ENCODE assay signal across 25 cellular contexts in genomic region chr22:20192972-20193760, GRCh38. TPM values are rescaled to one million over a fixed set of nuclear protein-coding genes. Genes with fewer than 3 reads are reported as not detected.
DNase-seq lines count a peak whose midpoint lies in the region; ATAC-seq, FAIRE-seq and TF ChIP-seq lines count a peak whose summit lies in the region.
"Had no signal": no experiment of that assay in that cellular context is flagged by ENCODE, and none has a peak within 500 bp of the region (broad histone marks: within the 10 kb centered on the region; RNA-seq: fewer than 3 reads in every experiment).

No MANE protein-coding gene starts in this region.

- TF ChIP-seq POLR2A in GM12878 (IDR thresholded peaks at IDR 0.05; ENCODE audit: low read depth, low read length) (no peak), ovary (IDR thresholded peaks at IDR 0.05) (no peak)

- RAD21 ChIA-PET in GM12878 (lab: Charles Lee; ENCODE audit: unreplicated experiment) = interaction anchor here (0.9 to 1.7 kb wide), 4 partner anchors 17 to 93 kb away, joined by 3 to 4 read pairs (median 3); no protein-coding TSS in a partner anchor

- no peaks in the 10 kb centered on the region for H3F3A ChIP-seq in neural progenitor cell (ENCODE audit: low read depth)

- H4K20me1 ChIP-seq in BLaER1 (no peaks in the 10 kb centered on the region), GM12878 (ENCODE audit: control insufficient read depth, insufficient read depth) (no peaks in the 10 kb centered on the region), neural progenitor cell (ENCODE audit: low read depth) (no peaks in the 10 kb centered on the region)

- TF ChIP-seq EP300 in GM12878 (IDR thresholded peaks at IDR 0.05; ENCODE audit: borderline replicate concordance in 1 of 2, control insufficient read depth in 1 of 2, low read depth in 2 of 2, low read length in 2 of 2) (no peak), ovary (IDR thresholded peaks at IDR 0.05) (no peak)

- POLR2A ChIA-PET in HEK293 (lab: Yijun Ruan, JAX) (no interaction called here), GM12878 (lab: Charles Lee) (interaction anchor here (0.6 kb wide), 1 partner anchor 747 kb away, joined by 5 read pairs; no protein-coding TSS in a partner anchor), T-cell (lab: Charles Lee) (no interaction called here)

- H3K4me1 Mint-ChIP-seq in neural progenitor cell (peaks cover 7% of the 10 kb centered on the region), T-cell (no peaks in the 10 kb centered on the region)

- in situ Hi-C loops in GM12878 (cut with MboI) = no loop called here

- H3K4me3 ChIP-seq in BLaER1 (no peak overlapping the region), HEK293 (ENCODE audit: low read depth, low read length) (no peak overlapping the region), GM12878 (no peak overlapping the region), neural progenitor cell (no peak overlapping the region), ovary (no peak overlapping the region)
- H3K4me3 ChIP-seq: GM23248 had no signal

- TF ChIP-seq CTCF in HEK293 (tag by site-specific recombination; IDR thresholded peaks at IDR 0.05) (0 out of 2 replicates have a peak, but pooled peaks have one; percentile 18), GM12878 (IDR thresholded peaks at IDR 0.05 in 2 of 3, conservative IDR thresholded peaks at IDR 0.05 in 1 of 3; ENCODE audit: control insufficient read depth in 2 of 3, extremely low read depth in 1 of 3, insufficient read depth in 1 of 3, low read depth in 3 of 3, low read length in 3 of 3) (no peak), neural progenitor cell (IDR thresholded peaks at IDR 0.05) (no peak), ovary (IDR thresholded peaks at IDR 0.05) (no peak)

- H2AFZ ChIP-seq in GM12878 (ENCODE audit: control insufficient read depth, low read depth, low read length) (no peak overlapping the region), neural progenitor cell (replicated peaks) (no peak overlapping the region)
- H2AFZ ChIP-seq: GM23248 had no signal

- H3K4me3 Mint-ChIP-seq in neural progenitor cell (no peak overlapping the region), T-cell (no peak overlapping the region)
- H3K4me3 Mint-ChIP-seq: CD4-positive, alpha-beta T cell had no signal

- peaks cover 75% of the 10 kb centered on the region for H3K4me1 ChIP-seq in BLaER1
- peaks cover 1% of the 10 kb centered on the region; the same call in 1 of the 2 replicates for H3K4me1 ChIP-seq in HEK293 (ENCODE audit: control insufficient read depth, insufficient read depth, low read length)
- H3K4me1 ChIP-seq in GM12878 (ENCODE audit: control insufficient read depth, insufficient read depth, low read length) = no peaks in the 10 kb centered on the region
- peaks cover 4% of the 10 kb centered on the region for H3K4me1 ChIP-seq in neural progenitor cell
- H3K4me1 ChIP-seq in ovary (ENCODE audit: insufficient read depth) = peaks cover 5% of the 10 kb centered on the region
- H3K4me1 ChIP-seq: BE2C had no signal

- H3K27me3 Mint-ChIP-seq in neural progenitor cell (ENCODE audit: insufficient read depth, low read depth) (peaks cover 8% of the 10 kb centered on the region), T-cell (peaks cover 0 to 4% of the 10 kb centered on the region in 2 donors)
- H3K27me3 Mint-ChIP-seq: CD4-positive, alpha-beta T cell had no signal

- H3K79me2 ChIP-seq in GM12878 (ENCODE audit: control insufficient read depth, insufficient read depth, low read length) = no peaks in the 10 kb centered on the region
- H3K79me2 ChIP-seq in neural progenitor cell (ENCODE audit: low read depth) = no peaks in the 10 kb centered on the region

- H3K36me3 ChIP-seq in BLaER1 (no peaks in the 10 kb centered on the region), HEK293 (ENCODE audit: control insufficient read depth in 2 of 2, insufficient read depth in 1 of 2, low read length in 2 of 2) (no peaks in the 10 kb centered on the region), GM12878 (ENCODE audit: control insufficient read depth in 2 of 2, insufficient read depth in 2 of 2, low read length in 1 of 2) (no peaks in the 10 kb centered on the region), neural progenitor cell (no peaks in the 10 kb centered on the region), ovary (no peaks in the 10 kb centered on the region)
- H3K36me3 ChIP-seq: BE2C had no signal

- peak; percentile 39; the same call in 1 of the 3 replicates for ATAC-seq in GM12878
- no peak for ATAC-seq in T-cell (replicated peaks in 1 of 4)
- ATAC-seq: Panc1 had no signal

- no TSS peak for BruUV-seq in GM12878 (replicated peaks; lab: Mats Ljungman, UMichigan)

- SMC1A ChIA-PET in GM12878 (lab: Charles Lee; ENCODE audit: uncharacterized antibody, unreplicated experiment) = no interaction called here

- H3K9ac ChIP-seq in BLaER1 (peak overlapping the region; percentile 45; the same call in 1 of the 2 replicates), GM12878 (ENCODE audit: control insufficient read depth, insufficient read depth, low read length) (no peak overlapping the region), neural progenitor cell (no peak overlapping the region)
- H3K9ac ChIP-seq: GM23248 had no signal

- H3K9me3 Mint-ChIP-seq in neural progenitor cell = no peaks in the 10 kb centered on the region
- no peaks in the 10 kb centered on the region for H3K9me3 Mint-ChIP-seq in T-cell
- H3K9me3 Mint-ChIP-seq: CD4-positive, alpha-beta T cell had no signal

- H3K27ac Mint-ChIP-seq in neural progenitor cell = peak overlapping the region; percentile 29
- no peak overlapping the region for H3K27ac Mint-ChIP-seq in T-cell
- H3K27ac Mint-ChIP-seq: CD4-positive, alpha-beta T cell had no signal

- FAIRE-seq in GM12878 (lab: Jason Lieb, UNC) = no peak
- FAIRE-seq: D721Med, GM18507 had no signal

- WGBS in GM12878 (ENCODE audit: insufficient coverage, insufficient replicate concordance, low lambda C conversion rate, missing lambda C conversion rate) = 28% methylated on average over 20 of the region's 20 CpGs
- WGBS in ovary, 3 donors = 76 to 83% (median 77%) methylated on average over 20 of the region's 20 CpGs

- H3K9me3 ChIP-seq in BLaER1 (no peaks in the 10 kb centered on the region), HEK293 (ENCODE audit: control insufficient read depth, insufficient read depth, low read depth, low read length) (no peaks in the 10 kb centered on the region), GM12878 (replicated peaks; ENCODE audit: control insufficient read depth, insufficient read depth, low read length) (no peaks in the 10 kb centered on the region), neural progenitor cell (ENCODE audit: low read depth) (no peaks in the 10 kb centered on the region), ovary (no peaks in the 10 kb centered on the region)
- H3K9me3 ChIP-seq: BE2C had no signal

- CTCF ChIA-PET in HEK293 (lab: Yijun Ruan, JAX) (interaction anchor here (0.6 to 1.9 kb wide), 5 partner anchors 12 to 229 kb away, joined by 3 to 7 read pairs (median 4); no protein-coding TSS in a partner anchor), GM12878 (lab: Yijun Ruan, JAX) (interaction anchor here (0.7 to 0.8 kb wide), 2 partner anchors 18 to 36 kb away, joined by 3 to 4 read pairs; no protein-coding TSS in a partner anchor), T-cell (lab: Charles Lee) (no interaction called here)

- no peak for DNase-seq in GM12878 (ENCODE audit: low read depth, low spot score)
- DNase-seq in neural progenitor cell (ENCODE audit: low spot score) = no peak
- DNase-seq in C1 segment of cervical spinal cord (lab: John Stamatoyannopoulos, UW) = no peak
- DNase-seq in ovary = no peak
- DNase-seq in T-cell = no peak
- DNase-seq: 8988T; ACHN; BE2C; CD4-positive, alpha-beta T cell; GM23248; HCEC 1CT; KG1; MM.1S; NCI-H2029; NCI-H446; NCI-H524 treated with DMSO at 0.1 percent for 48 hours; NCI-H82; SHP77 had no signal

- peak overlapping the region; percentile 34; the same call in 1 of the 2 replicates for H3K4me2 ChIP-seq in BLaER1
- no peak overlapping the region for H3K4me2 ChIP-seq in GM12878 (ENCODE audit: control insufficient read depth, insufficient read depth)
- H3K4me2 ChIP-seq in neural progenitor cell = no peak overlapping the region

- TF ChIP-seq RAD21 in GM12878 (IDR thresholded peaks at IDR 0.05; ENCODE audit: insufficient read depth, low read depth, low read length) = no peak

- H3K36me3 Mint-ChIP-seq in neural progenitor cell (no peaks in the 10 kb centered on the region), T-cell (no peaks in the 10 kb centered on the region)

- H3K27ac ChIP-seq in BLaER1 (peak overlapping the region; percentile 42), HEK293 (ENCODE audit: extremely low read depth, low read depth, low read length) (no peak overlapping the region), GM12878 (ENCODE audit: control insufficient read depth, insufficient read depth) (no peak overlapping the region), neural progenitor cell (no peak overlapping the region), ovary (no peak overlapping the region)
- H3K27ac ChIP-seq: GM23248, RWPE1 had no signal

- intact Hi-C loops in GM12878 (cut with micrococcal nuclease; ENCODE audit: unreplicated experiment) (no loop called here), ovary (cut with DNase I) (loop anchor here in 1 of 4 donors (10.0 kb wide), 1 partner anchor 58 kb away; the partner anchor contains the start of gene ZDHHC8)

- no peaks in the 10 kb centered on the region for H3K27me3 ChIP-seq in BLaER1
- H3K27me3 ChIP-seq in GM12878 (replicated peaks in 1 of 2; ENCODE audit: control insufficient read depth in 2 of 2, insufficient read depth in 2 of 2, low read length in 1 of 2) = no peaks in the 10 kb centered on the region; a peak in 2 of 4 replicates
- H3K27me3 ChIP-seq in neural progenitor cell = no peaks in the 10 kb centered on the region
- no peaks in the 10 kb centered on the region for H3K27me3 ChIP-seq in ovary
- H3K27me3 ChIP-seq: BE2C had no signal

RNA-seq across cellular contexts. Expression of gene CCDC188, which starts 42.3 kb away (rescaled TPM):
- not detected in 2 replicates for total RNA-seq in GM12878 (2013; cell fraction: nucleolus; rRNA removed)
- not detected in 2 replicates for total RNA-seq in GM12878 (2014; rRNA removed)
- total RNA-seq in GM12878 (2014; rRNA removed; fragmentation: Illumina TruSeq; extraction: Trizol) = not detected in 2 replicates
- not detected in 2 replicates for total RNA-seq in GM12878 (2021)
- 0.18 TPM for polyA plus RNA-seq in GM12878 (2011; ENCODE audit: low read depth)
- not detected in 2 replicates for polyA plus RNA-seq in GM12878 (2011; rRNA removed)
- polyA plus RNA-seq in GM12878 (2011; cell fraction: cytosol; rRNA removed) = not detected in 2 replicates
- not detected in 2 replicates for polyA plus RNA-seq in GM12878 (2011; cell fraction: nucleus; rRNA removed)
- 0.10 TPM in 1 of 2 replicates, not detected in the other for polyA plus RNA-seq in GM12878 (2012)
- not detected in 2 replicates for polyA plus RNA-seq in GM12878 (2014; fragmentation: Illumina TruSeq; extraction: Trizol)
- polyA plus RNA-seq in GM12878 (2014; fragmentation: Nextera tagmentation; extraction: Ambion mirVana) = not detected
- polyA plus RNA-seq in GM12878 (2014; rRNA removed) = not detected in 2 replicates
- polyA plus RNA-seq in GM12878 (2016; fragmentation: Nextera tagmentation; extraction: Ambion mirVana) = not detected
- not detected in 2 replicates for polyA minus RNA-seq in GM12878 (2011; rRNA and poly(A)+ RNA removed)
- not detected in 2 replicates for polyA minus RNA-seq in GM12878 (2011; cell fraction: cytosol; rRNA and poly(A)+ RNA removed)
- polyA minus RNA-seq in GM12878 (2011; cell fraction: nucleus; rRNA and poly(A)+ RNA removed) = not detected in 2 replicates
- total RNA-seq in neural progenitor cell (ENCODE audit: low replicate concordance) = not detected in 2 replicates
- total RNA-seq in ovary = 1 to 10 TPM in 1 of 7 donors, under 1 TPM in 6; 0.27 to 1.1 (median 0.36) TPM
- polyA plus RNA-seq in ovary = under 1 TPM in 1 of 2 donors, not detected in 1; 0.74 TPM
- total RNA-seq in T-cell = under 1 TPM in 3 of 5 donors, not detected in 2; 0.18 to 0.66 (median 0.58) TPM
- total RNA-seq: CD4-positive, alpha-beta T cell; SK-MEL-5 had no signal

Comparison
In these comparisons a context has a peak if more than half of its experiments do, and no peak if none do; other contexts are left out.
1. CTCF ChIA-PET loops: an anchor here in HEK293 (0.6 to 1.9 kb wide) and GM12878 (0.7 to 0.8 kb wide); none called in T-cell.